13 cellular contexts compared by ENCODE assay signal in genomic region chr16:8644513-8645140, GRCh38. TPM values are rescaled to one million over a fixed set of nuclear protein-coding genes. Genes with fewer than 3 reads are reported as not detected.
A peak's percentile ranks its signal among the peaks of the same experiment; 100 is the strongest.
DNase-seq lines count a peak whose midpoint lies in the region; ATAC-seq and TF ChIP-seq lines count a peak whose summit lies in the region.
"Had no signal": no experiment of that assay in that cellular context is flagged by ENCODE, and none has a peak within 500 bp of the region (broad histone marks: within the 10 kb centered on the region; RNA-seq: fewer than 3 reads in every experiment).

No MANE protein-coding gene starts in this region.

- peaks cover 13% of the 10 kb centered on the region for H3K4me1 Mint-ChIP-seq in activated T-helper 2 cell treated with anti-CD3 and anti-CD28 coated beads, Interferon-gamma antibody, Interleukin-2, Interleukin-4, amounts not matched to agents 10 μg/mL and 5 μg/mL and 100 μg/mL, durations not matched to agents 14 hours and 24 hours and 36 hours (ENCODE audit: low read depth)

- intact Hi-C loops in activated T-helper 2 cell treated with anti-CD3 and anti-CD28 coated beads, Interferon-gamma antibody, Interleukin-2, Interleukin-4, amounts not matched to agents 10 μg/mL and 5 μg/mL and 100 μg/mL, durations not matched to agents 14 hours and 24 hours and 36 hours (cut with micrococcal nuclease): no loop called here
- intact Hi-C loops in mucosa of descending colon (cut with DNase I, micrococcal nuclease): no loop called here

- DNase-seq in CD1c-positive myeloid dendritic cell (ENCODE audit: extremely low spot score): peak; percentile 80
- peak; percentile 97 for DNase-seq in NB4 (ENCODE audit: low read depth)
- DNase-seq in activated T-helper 2 cell treated with anti-CD3 and anti-CD28 coated beads, Interferon-gamma antibody, Interleukin-2, Interleukin-4, amounts not matched to agents 10 μg/mL and 5 μg/mL and 100 μg/mL, durations not matched to agents 14 hours and 24 hours and 36 hours (ENCODE audit: low spot score): no peak
- DNase-seq in mucosa of descending colon: peak in 2 of 3 donors; percentile 24 to 61
- no peak for DNase-seq in NCI-H146 (lab: John Stamatoyannopoulos, UW)
- DNase-seq in ecto neural progenitor cell (ENCODE audit: low spot score): no peak
- no peak for DNase-seq in activated gamma-delta T cell treated with Interleukin-2 at 50 U/mL for 16 hours
- DNase-seq in NCI-H1436 (lab: John Stamatoyannopoulos, UW): no peak
- DNase-seq: Caco-2 had no signal

- no peaks in the 10 kb centered on the region for H3K9me3 ChIP-seq in mucosa of descending colon
- H3K9me3 ChIP-seq: body of pancreas, Caco-2, suprapubic skin had no signal

- H3K4me3 ChIP-seq in NB4 (ENCODE audit: low read depth, low read length): peak overlapping the region; percentile 49
- H3K4me3 ChIP-seq in mucosa of descending colon: no peak overlapping the region
- H3K4me3 ChIP-seq: body of pancreas, suprapubic skin had no signal

- H3K36me3 Mint-ChIP-seq in activated T-helper 2 cell treated with anti-CD3 and anti-CD28 coated beads, Interferon-gamma antibody, Interleukin-2, Interleukin-4, amounts not matched to agents 10 μg/mL and 5 μg/mL and 100 μg/mL, durations not matched to agents 14 hours and 24 hours and 36 hours (ENCODE audit: low read depth): peaks cover 72% of the 10 kb centered on the region

- no peak overlapping the region for H3K4me3 Mint-ChIP-seq in activated T-helper 2 cell treated with anti-CD3 and anti-CD28 coated beads, Interferon-gamma antibody, Interleukin-2, Interleukin-4, amounts not matched to agents 10 μg/mL and 5 μg/mL and 100 μg/mL, durations not matched to agents 14 hours and 24 hours and 36 hours (ENCODE audit: low read depth)

- no peaks in the 10 kb centered on the region for H3K4me1 ChIP-seq in mucosa of descending colon (ENCODE audit: low read depth)
- H3K4me1 ChIP-seq: body of pancreas, Caco-2, suprapubic skin had no signal

- peaks cover 12% of the 10 kb centered on the region for H3K36me3 ChIP-seq in mucosa of descending colon (ENCODE audit: low read depth)

- peak overlapping the region; percentile 73 for H3K27ac Mint-ChIP-seq in activated T-helper 2 cell treated with anti-CD3 and anti-CD28 coated beads, Interferon-gamma antibody, Interleukin-2, Interleukin-4, amounts not matched to agents 10 μg/mL and 5 μg/mL and 100 μg/mL, durations not matched to agents 14 hours and 24 hours and 36 hours

- no peaks in the 10 kb centered on the region for H3K9me3 Mint-ChIP-seq in activated T-helper 2 cell treated with anti-CD3 and anti-CD28 coated beads, Interferon-gamma antibody, Interleukin-2, Interleukin-4, amounts not matched to agents 10 μg/mL and 5 μg/mL and 100 μg/mL, durations not matched to agents 14 hours and 24 hours and 36 hours

- ATAC-seq in mucosa of descending colon: peak; percentile 60
- ATAC-seq: activated CD4-positive, CD25-positive, alpha-beta regulatory T cell treated with anti-CD3 and anti-CD28 coated beads, Interleukin-2, amount 50 U/mL, for 24 hours; body of pancreas had no signal

- H3K27me3 Mint-ChIP-seq in activated T-helper 2 cell treated with anti-CD3 and anti-CD28 coated beads, Interferon-gamma antibody, Interleukin-2, Interleukin-4, amounts not matched to agents 10 μg/mL and 5 μg/mL and 100 μg/mL, durations not matched to agents 14 hours and 24 hours and 36 hours (ENCODE audit: low read depth): no peaks in the 10 kb centered on the region

- TF ChIP-seq CTCF in NB4 (IDR thresholded peaks at IDR 0.05; ENCODE audit: low read depth, low read length) (peak; percentile 28), mucosa of descending colon (IDR thresholded peaks at IDR 0.05) (no peak)

- TF ChIP-seq POLR2A in NB4 (IDR thresholded peaks at IDR 0.05; ENCODE audit: extremely low read depth, insufficient read length): peak; percentile 6

RNA-seq across cellular contexts. Expression of gene METTL22, which starts 23.1 kb away (rescaled TPM):
- total RNA-seq in activated T-helper 2 cell treated with anti-CD3 and anti-CD28 coated beads, Interferon-gamma antibody, Interleukin-2, Interleukin-4, amounts not matched to agents 10 μg/mL and 5 μg/mL and 100 μg/mL, durations not matched to agents 14 hours and 24 hours and 36 hours: 34.9 and 39.0 TPM in 2 replicates
- total RNA-seq in mucosa of descending colon: 10 to 100 TPM; 24.1 to 41.0 (median 30.8) TPM

RNA-seq across cellular contexts. Expression of gene ABAT, which starts 29.8 kb away (rescaled TPM):
- total RNA-seq in activated T-helper 2 cell treated with anti-CD3 and anti-CD28 coated beads, Interferon-gamma antibody, Interleukin-2, Interleukin-4, amounts not matched to agents 10 μg/mL and 5 μg/mL and 100 μg/mL, durations not matched to agents 14 hours and 24 hours and 36 hours: 22.5 and 24.2 TPM in 2 replicates
- total RNA-seq in mucosa of descending colon: 10 to 100 TPM; 12.1 to 25.5 (median 16.5) TPM

RNA-seq across cellular contexts. Expression of gene TMEM114, which starts 54.3 kb away (rescaled TPM):
- total RNA-seq in activated T-helper 2 cell treated with anti-CD3 and anti-CD28 coated beads, Interferon-gamma antibody, Interleukin-2, Interleukin-4, amounts not matched to agents 10 μg/mL and 5 μg/mL and 100 μg/mL, durations not matched to agents 14 hours and 24 hours and 36 hours: not detected in 2 replicates
- under 1 TPM in 1 of 3 donors, not detected in 2; 0.60 TPM for total RNA-seq in mucosa of descending colon
- total RNA-seq: body of pancreas, Caco-2, fibroblast of villous mesenchyme, suprapubic skin had no signal

Comparison
In these comparisons a context has a peak if more than half of its experiments do, and no peak if none do; other contexts are left out.
1. DNase-seq: peak in CD1c-positive myeloid dendritic cell (single experiment), NB4 (single experiment) and mucosa of descending colon (2 of 3); none in activated T-helper 2 cell treated with anti-CD3 and anti-CD28 coated beads, Interferon-gamma antibody, Interleukin-2, Interleukin-4, amounts not matched to agents 10 μg/mL and 5 μg/mL and 100 μg/mL, durations not matched to agents 14 hours and 24 hours and 36 hours (single experiment), NCI-H146 (single experiment), ecto neural progenitor cell (single experiment), activated gamma-delta T cell treated with Interleukin-2 at 50 U/mL for 16 hours (single experiment) and NCI-H1436 (single experiment).